ENCODE assay signal across 8 cellular contexts in genomic region chr10:128078136-128078969, GRCh38. TPM values are rescaled to one million over a fixed set of nuclear protein-coding genes. Genes with fewer than 3 reads are reported as not detected.
DNase-seq lines count a peak whose midpoint lies in the region; ATAC-seq, FAIRE-seq and TF ChIP-seq lines count a peak whose summit lies in the region.

No MANE protein-coding gene starts in this region.

- no peaks in the 10 kb centered on the region for H3K36me3 ChIP-seq in pancreas

- no peak overlapping the region for H3K27ac ChIP-seq in C4-2B
- no peak overlapping the region for H3K27ac ChIP-seq in pancreas

- H3K4me3 ChIP-seq in fibroblast of mammary gland (ENCODE audit: control insufficient read depth, low read depth, low read length): no peak overlapping the region
- no peak overlapping the region for H3K4me3 ChIP-seq in pancreas

- H3K4me1 ChIP-seq in pancreas: no peaks in the 10 kb centered on the region

- H3K27ac Mint-ChIP-seq in activated CD4-positive, alpha-beta memory T cell treated with anti-CD3 and anti-CD28 coated beads, Interleukin-2, amount 10 ng/mL, durations not matched to agents 7 days and 5 days: no peak overlapping the region

- peaks cover 45% of the 10 kb centered on the region for H3K36me3 Mint-ChIP-seq in activated CD4-positive, alpha-beta memory T cell treated with anti-CD3 and anti-CD28 coated beads, Interleukin-2, amount 10 ng/mL, durations not matched to agents 7 days and 5 days (ENCODE audit: low read depth)

- CTCF ChIA-PET in activated CD4-positive, alpha-beta memory T cell treated with anti-CD3 and anti-CD28 coated beads, Interleukin-2, amount 10 ng/mL, durations not matched to agents 7 days and 5 days (lab: Charles Lee): interaction anchor here (0.6 to 4.7 kb wide), 15 partner anchors 9 to 78 kb away, joined by 3 to 34 read pairs (median 4); partner anchors contain the start of gene MKI67

- peak; percentile 50 for DNase-seq in KBM-7
- peak; percentile 42 for DNase-seq in activated CD4-positive, alpha-beta memory T cell treated with anti-CD3 and anti-CD28 coated beads, Interleukin-2, amount 10 ng/mL, durations not matched to agents 7 days and 5 days
- peak; percentile 51 for DNase-seq in fibroblast of mammary gland (ENCODE audit: low read depth)
- DNase-seq in pancreas: peak in 4 of 6 donors; percentile 8 to 73 (median 62)
- DNase-seq in midbrain (lab: John Stamatoyannopoulos, UW): no peak

- in situ Hi-C loops in KBM-7 (cut with MboI; ENCODE audit: low pct_unique_long_range_greater_than_20kb, low sequenced_read_pairs): loop anchor here (10.0 kb wide), 1 partner anchor 66 kb away; no protein-coding TSS in a partner anchor

- H3K9me3 Mint-ChIP-seq in activated CD4-positive, alpha-beta memory T cell treated with anti-CD3 and anti-CD28 coated beads, Interleukin-2, amount 10 ng/mL, durations not matched to agents 7 days and 5 days: no peaks in the 10 kb centered on the region

- no peaks in the 10 kb centered on the region for H3K27me3 Mint-ChIP-seq in activated CD4-positive, alpha-beta memory T cell treated with anti-CD3 and anti-CD28 coated beads, Interleukin-2, amount 10 ng/mL, durations not matched to agents 7 days and 5 days

- TF ChIP-seq CTCF in C4-2B (conservative IDR thresholded peaks at IDR 0.05): peak; percentile 91
- TF ChIP-seq CTCF in fibroblast of mammary gland (conservative IDR thresholded peaks at IDR 0.05; ENCODE audit: control insufficient read depth, insufficient read depth, low read depth, low read length): peak; percentile 80
- TF ChIP-seq CTCF in pancreas (IDR thresholded peaks at IDR 0.05): peak; percentile 19 to 66 (median 40)

- no peaks in the 10 kb centered on the region for H3K27me3 ChIP-seq in pancreas

- peaks cover 17% of the 10 kb centered on the region for H3K4me1 Mint-ChIP-seq in activated CD4-positive, alpha-beta memory T cell treated with anti-CD3 and anti-CD28 coated beads, Interleukin-2, amount 10 ng/mL, durations not matched to agents 7 days and 5 days

- no peaks in the 10 kb centered on the region for H3K9me3 ChIP-seq in pancreas

- H3K4me3 Mint-ChIP-seq in activated CD4-positive, alpha-beta memory T cell treated with anti-CD3 and anti-CD28 coated beads, Interleukin-2, amount 10 ng/mL, durations not matched to agents 7 days and 5 days: no peak overlapping the region

- ATAC-seq in GM18909 (IDR thresholded peaks at IDR 0.05; ENCODE audit: poor library complexity, unreplicated experiment) (peak; percentile 62), pancreas (peak in 3 of 4 donors; percentile 73 to 85 (median 75)), HG02840 (IDR thresholded peaks at IDR 0.05; ENCODE audit: low FRiP score, unreplicated experiment) (no peak)

- POLR2A ChIA-PET in activated CD4-positive, alpha-beta memory T cell treated with anti-CD3 and anti-CD28 coated beads, Interleukin-2, amount 10 ng/mL, durations not matched to agents 7 days and 5 days (lab: Charles Lee): no interaction called here

- intact Hi-C loops in pancreas (cut with DNase I): loop anchor here in 1 of 3 donors (10.0 kb wide), 1 partner anchor 76 kb away; no protein-coding TSS in a partner anchor

- WGBS in pancreas, 2 donors: 39 to 45% methylated on average over 17 of the region's 17 CpGs

- no peak for FAIRE-seq in pancreas (lab: Jason Lieb, UNC)

RNA-seq across cellular contexts. Expression of gene MKI67, which starts 47.9 kb away (rescaled TPM):
- total RNA-seq in activated CD4-positive, alpha-beta memory T cell treated with anti-CD3 and anti-CD28 coated beads, Interleukin-2, amount 10 ng/mL, durations not matched to agents 7 days and 5 days: 100 to 1,000 TPM; 253 to 272 TPM
- 1 to 10 TPM in 2 of 6 donors, under 1 TPM in 4; under 0.01 to 3.1 (median 0.60) TPM for total RNA-seq in pancreas
- polyA plus RNA-seq in pancreas: under 1 TPM; 0.02 to 0.11 TPM

Comparison
In these comparisons a context has a peak if more than half of its experiments do, and no peak if none do; other contexts are left out.
1. CTCF ChIP-seq: peak in every context shown above with its lines; median percentile 91 in C4-2B; 80 in fibroblast of mammary gland; 40 in pancreas.
2. RNA of gene MKI67, which starts 47.9 kb away (total RNA-seq): 253 to 272 TPM in activated CD4-positive, alpha-beta memory T cell treated with anti-CD3 and anti-CD28 coated beads, Interleukin-2, amount 10 ng/mL, durations not matched to agents 7 days and 5 days; under 0.01 to 3.1 TPM in pancreas; every median in the first group is over 10 times any median in the second.